Comparison of ENCODE assay signal across 25 cellular contexts in the genomic region with DNA sequence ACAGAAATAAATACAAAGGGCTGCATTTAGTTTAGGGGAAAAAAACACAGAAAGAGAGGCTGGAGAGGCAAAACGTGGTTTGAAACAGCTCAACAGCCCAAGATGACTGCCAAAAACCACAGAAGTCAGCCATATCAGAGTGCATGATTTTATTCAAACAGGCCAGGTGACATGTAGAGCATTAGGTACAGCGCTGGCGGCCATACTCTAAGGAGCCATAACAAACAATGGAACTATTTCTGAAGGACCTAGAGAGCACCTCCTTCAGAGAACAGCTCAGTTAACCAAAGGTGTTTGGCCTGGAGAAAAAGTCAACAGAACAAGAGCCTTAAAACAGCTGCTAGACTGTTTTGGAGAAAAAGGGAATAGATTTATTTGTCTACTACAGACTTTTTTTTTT. TPM values are rescaled to one million over a fixed set of nuclear protein-coding genes. Genes with fewer than 3 reads are reported as not detected.
DNase-seq lines count a peak whose midpoint lies in the region; ATAC-seq and TF ChIP-seq lines count a peak whose summit lies in the region.
"Had no signal": no experiment of that assay in that cellular context is flagged by ENCODE, and none has a peak within 500 bp of the region (broad histone marks: within the 10 kb centered on the region; RNA-seq: fewer than 3 reads in every experiment).

No MANE protein-coding gene starts in this region.

- no peak overlapping the region for H2AFZ ChIP-seq in osteoblast (ENCODE audit: low read length)

- H3K36me3 Mint-ChIP-seq in activated CD4-positive, alpha-beta T cell treated with anti-CD3 and anti-CD28 coated beads, Interleukin-2, amount 10 ng/mL, durations not matched to agents 24 days and 14 days (ENCODE audit: low read depth): peaks cover 24% of the 10 kb centered on the region
- H3K36me3 Mint-ChIP-seq in activated naive CD8-positive, alpha-beta T cell treated with anti-CD3 and anti-CD28 coated beads, Interleukin-2, amount 50 U/mL, for 24 hours (ENCODE audit: low read depth): peaks cover 21% of the 10 kb centered on the region

- no peak overlapping the region for H3K4me3 ChIP-seq in HUES6 (ENCODE audit: low read depth, low read length)
- peak overlapping the region; percentile 29 for H3K4me3 ChIP-seq in osteoblast (ENCODE audit: insufficient read depth, low read length)
- H3K4me3 ChIP-seq: gastrocnemius medialis, MG63, suprapubic skin had no signal

- intact Hi-C loops in activated CD4-positive, alpha-beta T cell treated with anti-CD3 and anti-CD28 coated beads, Interleukin-2, amount 10 ng/mL, durations not matched to agents 24 days and 14 days (cut with micrococcal nuclease): no loop called here

- peaks cover 28% of the 10 kb centered on the region for H3K4me1 Mint-ChIP-seq in activated CD4-positive, alpha-beta T cell treated with anti-CD3 and anti-CD28 coated beads, Interleukin-2, amount 10 ng/mL, durations not matched to agents 24 days and 14 days
- peaks cover 37% of the 10 kb centered on the region for H3K4me1 Mint-ChIP-seq in activated naive CD8-positive, alpha-beta T cell treated with anti-CD3 and anti-CD28 coated beads, Interleukin-2, amount 50 U/mL, for 24 hours

- H3K27ac ChIP-seq in HUES6 (ENCODE audit: low read depth, low read length) (no peak overlapping the region), osteoblast (ENCODE audit: low read depth, low read length) (peak overlapping the region; percentile 53)
- H3K27ac ChIP-seq: C4-2B, gastrocnemius medialis, neutrophil, suprapubic skin had no signal

- H3K9me3 ChIP-seq in HUES6 (ENCODE audit: control insufficient read depth, insufficient read depth, low read depth, low read length): no peaks in the 10 kb centered on the region
- H3K9me3 ChIP-seq in osteoblast (ENCODE audit: low read depth, low read length): no peaks in the 10 kb centered on the region
- H3K9me3 ChIP-seq: gastrocnemius medialis, MG63, neutrophil, suprapubic skin had no signal

- TF ChIP-seq CTCF in osteoblast (IDR thresholded peaks at IDR 0.05; ENCODE audit: extremely low read depth, low read depth, low read length): no peak

- H3K27me3 Mint-ChIP-seq in activated CD4-positive, alpha-beta T cell treated with anti-CD3 and anti-CD28 coated beads, Interleukin-2, amount 10 ng/mL, durations not matched to agents 24 days and 14 days: no peaks in the 10 kb centered on the region
- H3K27me3 Mint-ChIP-seq in activated naive CD8-positive, alpha-beta T cell treated with anti-CD3 and anti-CD28 coated beads, Interleukin-2, amount 50 U/mL, for 24 hours: peaks cover 6% of the 10 kb centered on the region

- peak overlapping the region; percentile 9 for H3K9ac ChIP-seq in HUES6 (ENCODE audit: low read length)

- no peak overlapping the region for H3K27ac Mint-ChIP-seq in activated CD4-positive, alpha-beta T cell treated with anti-CD3 and anti-CD28 coated beads, Interleukin-2, amount 10 ng/mL, durations not matched to agents 24 days and 14 days
- no peak overlapping the region for H3K27ac Mint-ChIP-seq in activated naive CD8-positive, alpha-beta T cell treated with anti-CD3 and anti-CD28 coated beads, Interleukin-2, amount 50 U/mL, for 24 hours

- ATAC-seq in activated naive CD8-positive, alpha-beta T cell treated with anti-CD3 and anti-CD28 coated beads, Interleukin-2, amount 50 U/mL, for 24 hours: no peak
- ATAC-seq: esophagus mucosa, gastrocnemius medialis had no signal

- H3K36me3 ChIP-seq in HUES6 (ENCODE audit: control insufficient read depth, insufficient read depth, low read length) (peaks cover 21% of the 10 kb centered on the region), osteoblast (ENCODE audit: insufficient read depth, low read length) (peaks cover 29% of the 10 kb centered on the region)

- peak overlapping the region; percentile 22 for H3K4me3 Mint-ChIP-seq in activated CD4-positive, alpha-beta T cell treated with anti-CD3 and anti-CD28 coated beads, Interleukin-2, amount 10 ng/mL, durations not matched to agents 24 days and 14 days
- H3K4me3 Mint-ChIP-seq in activated naive CD8-positive, alpha-beta T cell treated with anti-CD3 and anti-CD28 coated beads, Interleukin-2, amount 50 U/mL, for 24 hours: peak overlapping the region; percentile 37

- no peaks in the 10 kb centered on the region; the same call in 1 of the 2 replicates for H3K4me1 ChIP-seq in HUES6 (ENCODE audit: control insufficient read depth, insufficient read depth, low read length)
- peaks cover 36% of the 10 kb centered on the region for H3K4me1 ChIP-seq in osteoblast (ENCODE audit: insufficient read depth, low read length)

- peak overlapping the region; percentile 73 for H3K4me2 ChIP-seq in osteoblast (ENCODE audit: insufficient read depth, low read length)

- peaks cover 19% of the 10 kb centered on the region for H3K79me2 ChIP-seq in osteoblast (ENCODE audit: insufficient read depth, low read length)

- H4K20me1 ChIP-seq in osteoblast (ENCODE audit: insufficient read depth, low read length): no peaks in the 10 kb centered on the region

- no peaks in the 10 kb centered on the region for H3K9me3 Mint-ChIP-seq in activated CD4-positive, alpha-beta T cell treated with anti-CD3 and anti-CD28 coated beads, Interleukin-2, amount 10 ng/mL, durations not matched to agents 24 days and 14 days
- H3K9me3 Mint-ChIP-seq in activated naive CD8-positive, alpha-beta T cell treated with anti-CD3 and anti-CD28 coated beads, Interleukin-2, amount 50 U/mL, for 24 hours: no peaks in the 10 kb centered on the region

- H3K27me3 ChIP-seq in HUES6 (ENCODE audit: control insufficient read depth, insufficient read depth, low read length) (no peaks in the 10 kb centered on the region), osteoblast (ENCODE audit: insufficient read depth, low read length) (no peaks in the 10 kb centered on the region)
- H3K27me3 ChIP-seq: gastrocnemius medialis, MG63, neutrophil, suprapubic skin had no signal

- no peak for DNase-seq in activated CD4-positive, alpha-beta T cell treated with anti-CD3 and anti-CD28 coated beads, Interleukin-2, amount 10 ng/mL, durations not matched to agents 24 days and 14 days
- DNase-seq in activated CD4-positive, alpha-beta T cell treated with anti-CD3 and anti-CD28 coated beads, Interleukin-2, amount 50 U/mL, for 1 hour: no peak
- no peak for DNase-seq in activated naive CD8-positive, alpha-beta T cell treated with anti-CD3 and anti-CD28 coated beads, Interleukin-2, amount 50 U/mL, for 24 hours
- DNase-seq in osteoblast (ENCODE audit: insufficient read length, low spot score, missing footprints) (peak; percentile 13), NCI-H1417 treated with DMSO at 0.1 percent for 48 hours (lab: John Stamatoyannopoulos, UW) (no peak), GOT3 (lab: John Stamatoyannopoulos, UW) (no peak)
- DNase-seq in activated effector memory CD4-positive, alpha-beta T cell treated with anti-CD3 and anti-CD28 coated beads, Interleukin-2, amount 50 U/mL, for 16 hours: no peak
- DNase-seq: ACHN; activated CD4-positive, alpha-beta T cell treated with anti-CD3 and anti-CD28 coated beads, Interleukin-2, amount 50 U/mL, for 4 hours; amniotic stem cell; caudate nucleus; effector CD4-positive, alpha-beta T cell; gastrocnemius medialis; kidney; mesenchymal stem cell; MG63; NCI-H748 treated with DMSO at 0.1 percent for 48 hours; SHP77; stimulated activated CD4-positive, alpha-beta T cell treated with anti-CD3 and anti-CD28 coated beads, Interleukin-12 subunit alpha, Interleukin-12 subunit beta, amount 100 ng/mL, for 4 hours; stimulated activated CD8-positive, alpha-beta memory T cell treated with anti-CD3 and anti-CD28 coated beads, Interleukin-4, amount 100 ng/mL, for 48 hours had no signal

RNA-seq across cellular contexts. Expression of a gene that starts 2.6 kb away (rescaled TPM):
- 41.6 and 55.4 TPM in 2 replicates for total RNA-seq in activated CD4-positive, alpha-beta T cell treated with anti-CD3 and anti-CD28 coated beads, Interleukin-2, amount 10 ng/mL, durations not matched to agents 24 days and 14 days
- 38.0 and 39.4 TPM in 2 replicates for total RNA-seq in osteoblast

RNA-seq across cellular contexts. Expression of a gene that starts 43.8 kb away (rescaled TPM):
- total RNA-seq in activated CD4-positive, alpha-beta T cell treated with anti-CD3 and anti-CD28 coated beads, Interleukin-2, amount 10 ng/mL, durations not matched to agents 24 days and 14 days: 0.52 and 0.65 TPM in 2 replicates
- total RNA-seq in osteoblast: 18.8 and 19.2 TPM in 2 replicates

Comparison
In these comparisons a context has a peak if more than half of its experiments do, and no peak if none do; other contexts are left out.
1. RNA of a gene that starts 43.8 kb away (total RNA-seq): 18.8 to 19.2 TPM in osteoblast; 0.52 to 0.65 TPM in activated CD4-positive, alpha-beta T cell treated with anti-CD3 and anti-CD28 coated beads, Interleukin-2, amount 10 ng/mL, durations not matched to agents 24 days and 14 days; every median in the first group is over 10 times any median in the second.